In the genomic region with DNA sequence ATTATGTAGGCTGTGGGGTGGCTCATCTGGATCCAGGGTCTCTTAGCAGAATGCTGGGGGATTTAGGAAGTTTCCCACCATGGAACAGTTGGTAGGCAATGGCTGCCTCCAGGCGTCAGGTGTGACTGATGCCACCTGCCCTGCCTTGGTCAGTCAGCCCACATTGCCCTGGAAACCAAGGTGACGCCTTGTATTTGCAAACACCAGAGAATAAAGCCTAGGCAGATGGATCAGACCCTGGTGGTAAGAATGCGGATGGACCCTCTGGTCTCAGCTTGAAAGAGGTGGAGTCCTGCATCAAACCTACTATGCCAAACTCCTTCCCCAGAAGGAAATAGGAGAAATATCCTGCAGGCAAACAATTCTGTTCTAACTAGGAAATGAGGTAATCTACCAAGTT, we compare ENCODE assay signal across 18 cellular contexts. TPM values are rescaled to one million over a fixed set of nuclear protein-coding genes. Genes with fewer than 3 reads are reported as not detected.
DNase-seq lines count a peak whose midpoint lies in the region; TF ChIP-seq lines count a peak whose summit lies in the region.
"Had no signal": no experiment of that assay in that cellular context is flagged by ENCODE, and none has a peak within 500 bp of the region (broad histone marks: within the 10 kb centered on the region; RNA-seq: fewer than 3 reads in every experiment).

No MANE protein-coding gene starts in this region.

- H3K4me3 Mint-ChIP-seq in endothelial cell (ENCODE audit: unreplicated experiment): no peak overlapping the region
- H3K4me3 Mint-ChIP-seq: activated CD8-positive, alpha-beta T cell treated with anti-CD3 and anti-CD28 coated beads for 36 hours; activated T-cell treated with anti-CD3 and anti-CD28 coated beads, Interleukin-2, amount 50 U/mL, for 4 hours; brain had no signal

- intact Hi-C loops in stomach (cut with DNase I; ENCODE audit: low total_unique reads): no loop called here

- peaks cover 28% of the 10 kb centered on the region for H3K36me3 Mint-ChIP-seq in endothelial cell (ENCODE audit: low read depth, unreplicated experiment)
- H3K36me3 Mint-ChIP-seq: activated naive CD4-positive, alpha-beta T cell treated with anti-CD3 and anti-CD28 coated beads, Interleukin-2, amount 50 U/mL, for 72 hours had no signal

- H3K36me3 ChIP-seq in osteoblast (ENCODE audit: insufficient read depth, low read length) (peaks cover 23% of the 10 kb centered on the region), stomach (peaks cover 0 to 51% (median 39%) of the 10 kb centered on the region in 4 donors)

- H3K4me1 Mint-ChIP-seq in endothelial cell (ENCODE audit: unreplicated experiment): peaks cover 17% of the 10 kb centered on the region
- H3K4me1 Mint-ChIP-seq: brain had no signal

- H3K27me3 Mint-ChIP-seq in endothelial cell (ENCODE audit: unreplicated experiment): peaks cover 7% of the 10 kb centered on the region
- H3K27me3 Mint-ChIP-seq: activated CD8-positive, alpha-beta T cell treated with anti-CD3 and anti-CD28 coated beads for 36 hours had no signal

- no peaks in the 10 kb centered on the region for H4K20me1 ChIP-seq in osteoblast (ENCODE audit: insufficient read depth, low read length)

- peak; percentile 26 for DNase-seq in DMS53 treated with DMSO at 0.1 percent for 48 hours (lab: John Stamatoyannopoulos, UW; ENCODE audit: unreplicated experiment)
- peak; percentile 91 for DNase-seq in NCI-H146 treated with DMSO at 0.1 percent for 48 hours (lab: John Stamatoyannopoulos, UW; ENCODE audit: unreplicated experiment)
- DNase-seq in endothelial cell (ENCODE audit: low spot score): peak; percentile 46
- DNase-seq in osteoblast (ENCODE audit: insufficient read length, low spot score, missing footprints): peak; percentile 57
- no peak for DNase-seq in cerebellar cortex (ENCODE audit: low spot score)
- DNase-seq in NCI-H1930 (lab: John Stamatoyannopoulos, UW): no peak
- DNase-seq in stomach: no peak
- DNase-seq: activated CD8-positive, alpha-beta T cell treated with anti-CD3 and anti-CD28 coated beads for 36 hours; activated T-cell treated with anti-CD3 and anti-CD28 coated beads, Interleukin-2, amount 50 U/mL, for 4 hours; NCI-H1092 treated with DMSO at 0.1 percent for 48 hours; NCI-H226; SHP77; stimulated activated CD4-positive, alpha-beta T cell treated with anti-CD3 and anti-CD28 coated beads, Interleukin-2, amount 100 ng/mL, for 48 hours had no signal

- no peak for TF ChIP-seq POLR2A in stomach (IDR thresholded peaks at IDR 0.05)

- H3K79me2 ChIP-seq in osteoblast (ENCODE audit: insufficient read depth, low read length): no peaks in the 10 kb centered on the region

- TF ChIP-seq EP300 in stomach (IDR thresholded peaks at IDR 0.05): no peak

- H3K27ac ChIP-seq in osteoblast (ENCODE audit: low read depth, low read length) (no peak overlapping the region), stomach (no peak overlapping the region)
- H3K27ac ChIP-seq: KMS-11, VCaP had no signal

- H3K4me2 ChIP-seq in osteoblast (ENCODE audit: insufficient read depth, low read length): no peak overlapping the region
- H3K4me2 ChIP-seq: KMS-11 had no signal

- TF ChIP-seq CTCF in endothelial cell (IDR thresholded peaks at IDR 0.05; ENCODE audit: unreplicated experiment): peak; percentile 65
- TF ChIP-seq CTCF in osteoblast (IDR thresholded peaks at IDR 0.05; ENCODE audit: extremely low read depth, low read depth, low read length): no peak
- TF ChIP-seq CTCF in stomach (IDR thresholded peaks at IDR 0.05): no peak

- no peaks in the 10 kb centered on the region for H3K9me3 Mint-ChIP-seq in endothelial cell (ENCODE audit: unreplicated experiment)

- no peak overlapping the region for H2AFZ ChIP-seq in osteoblast (ENCODE audit: low read length)

- peak overlapping the region; percentile 20 for H3K27ac Mint-ChIP-seq in endothelial cell (ENCODE audit: unreplicated experiment)
- H3K27ac Mint-ChIP-seq: activated CD8-positive, alpha-beta T cell treated with anti-CD3 and anti-CD28 coated beads for 36 hours had no signal

- H3K27me3 ChIP-seq in osteoblast (ENCODE audit: insufficient read depth, low read length) (no peaks in the 10 kb centered on the region), stomach (no peaks in the 10 kb centered on the region)

- H3K9me3 ChIP-seq in osteoblast (ENCODE audit: low read depth, low read length) (no peaks in the 10 kb centered on the region), stomach (no peaks in the 10 kb centered on the region)

- 63 to 88% (median 78%) methylated on average over 3 of the region's 3 CpGs for WGBS in stomach, 5 donors

- H3K4me3 ChIP-seq in osteoblast (ENCODE audit: insufficient read depth, low read length) (no peak overlapping the region), stomach (no peak overlapping the region)
- H3K4me3 ChIP-seq: GM12878 had no signal

- H3K4me1 ChIP-seq in osteoblast (ENCODE audit: insufficient read depth, low read length) (no peaks in the 10 kb centered on the region), stomach (peaks cover 0 to under 1% (median 0%) of the 10 kb centered on the region in 4 donors)

RNA-seq across cellular contexts. Expression of a gene that starts 38.2 kb away (rescaled TPM):
- total RNA-seq in endothelial cell (ENCODE audit: unreplicated experiment): 70.9 TPM
- 34.8 and 40.5 TPM in 2 replicates for total RNA-seq in osteoblast
- 10 to 100 TPM in 2 of 5 donors, 1 to 10 TPM in 3; 4.9 to 16.5 (median 8.3) TPM for total RNA-seq in stomach
- 1 to 10 TPM; 3.5 to 9.7 (median 4.1) TPM for polyA plus RNA-seq in stomach

RNA-seq across cellular contexts. Expression of a gene that starts 48.6 kb away (rescaled TPM):
- 571 TPM for total RNA-seq in endothelial cell (ENCODE audit: unreplicated experiment)
- 398 and 421 TPM in 2 replicates for total RNA-seq in osteoblast
- total RNA-seq in stomach: 100 to 1,000 TPM in 4 of 5 donors, 10 to 100 TPM in 1; 94.5 to 606 (median 420) TPM
- 100 to 1,000 TPM in 2 of 3 donors, 10 to 100 TPM in 1; 79.6 to 207 (median 160) TPM for polyA plus RNA-seq in stomach

RNA-seq across cellular contexts. Expression of a gene that starts 52.9 kb away (rescaled TPM):
- total RNA-seq in endothelial cell (ENCODE audit: unreplicated experiment) (2.6 TPM), osteoblast (4.7 and 5.4 TPM in 2 replicates), stomach (10 to 100 TPM in 1 of 5 donors, 1 to 10 TPM in 2, under 1 TPM in 1, not detected in 1; 0.58 to 14.7 (median 3.6) TPM)
- polyA plus RNA-seq in stomach: 1 to 10 TPM; 1.8 to 2.7 (median 2.6) TPM

Comparison
In these comparisons a context has a peak if more than half of its experiments do, and no peak if none do; other contexts are left out.
1. DNase-seq: peak in DMS53 treated with DMSO at 0.1 percent for 48 hours (single experiment), NCI-H146 treated with DMSO at 0.1 percent for 48 hours (single experiment), endothelial cell (single experiment) and osteoblast (single experiment); none in cerebellar cortex (single experiment), NCI-H1930 (0 of 2) and stomach (single experiment).